ENCODE assay signal across 8 cellular contexts in genomic region chr4:110211007-110211769, GRCh38. TPM values are rescaled to one million over a fixed set of nuclear protein-coding genes. Genes with fewer than 3 reads are reported as not detected.
DNase-seq lines count a peak whose midpoint lies in the region; ATAC-seq, FAIRE-seq and TF ChIP-seq lines count a peak whose summit lies in the region.

No MANE protein-coding gene starts in this region.

- H3K4me3 ChIP-seq in cardiac muscle cell = no peak overlapping the region
- H3K4me3 ChIP-seq in effector memory CD4-positive, alpha-beta T cell (ENCODE audit: insufficient read depth, low read depth, low read length, poor library complexity, severe bottlenecking) = no peak overlapping the region

- H3K9me3 ChIP-seq in cardiac muscle cell (ENCODE audit: low read depth) = no peaks in the 10 kb centered on the region
- no peaks in the 10 kb centered on the region for H3K9me3 ChIP-seq in effector memory CD4-positive, alpha-beta T cell (ENCODE audit: control insufficient read depth, low read length)

- peaks cover 0 to 4% of the 10 kb centered on the region in 2 donors for H3K4me1 Mint-ChIP-seq in natural killer cell treated with Interleukin-12 subunit alpha and Interleukin-12 subunit beta and Interleukin-15 and Interleukin-18, amount 100 ng/mL, for 72 hours (ENCODE audit: low read depth in 2 of 2)

- H3K27ac Mint-ChIP-seq in natural killer cell treated with Interleukin-12 subunit alpha and Interleukin-12 subunit beta and Interleukin-15 and Interleukin-18, amount 100 ng/mL, for 72 hours = no peak overlapping the region

- peak; percentile 91 for TF ChIP-seq CTCF in cardiac muscle cell (IDR thresholded peaks at IDR 0.05; ENCODE audit: low read depth, low read length)

- no peaks in the 10 kb centered on the region for H3K9me3 Mint-ChIP-seq in natural killer cell treated with Interleukin-12 subunit alpha and Interleukin-12 subunit beta and Interleukin-15 and Interleukin-18, amount 100 ng/mL, for 72 hours

- H3K27me3 Mint-ChIP-seq in natural killer cell treated with Interleukin-12 subunit alpha and Interleukin-12 subunit beta and Interleukin-15 and Interleukin-18, amount 100 ng/mL, for 72 hours = no peaks in the 10 kb centered on the region

- no peaks in the 10 kb centered on the region for H3K27me3 ChIP-seq in cardiac muscle cell
- H3K27me3 ChIP-seq in effector memory CD4-positive, alpha-beta T cell (replicated peaks; ENCODE audit: control insufficient read depth, insufficient read depth, low read length, poor library complexity, severe bottlenecking) = no peaks in the 10 kb centered on the region

- intact Hi-C loops in cardiac septum (cut with DNase I) = no loop called here

- ATAC-seq in GM21526 (IDR thresholded peaks at IDR 0.05; ENCODE audit: low FRiP score, unreplicated experiment) = peak; percentile 79
- ATAC-seq in natural killer cell treated with Interleukin-12 subunit alpha and Interleukin-12 subunit beta and Interleukin-15 and Interleukin-18, amount 100 ng/mL, for 72 hours = peak; percentile 52 to 69

- H3K4me3 Mint-ChIP-seq in natural killer cell treated with Interleukin-12 subunit alpha and Interleukin-12 subunit beta and Interleukin-15 and Interleukin-18, amount 100 ng/mL, for 72 hours = no peak overlapping the region

- DNase-seq in cardiac muscle cell (ENCODE audit: low read depth in 1 of 2, low spot score in 1 of 2) (peak; percentile 40 to 69), cardiac septum (ENCODE audit: low spot score) (no peak), HT-29 (ENCODE audit: low spot score) (peak; percentile 50), T-helper 9 cell (peak; percentile 4)
- no peak for DNase-seq in natural killer cell treated with Interleukin-12 subunit alpha and Interleukin-12 subunit beta and Interleukin-15 and Interleukin-18, amount 100 ng/mL, for 72 hours (ENCODE audit: low spot score)
- DNase-seq in effector memory CD4-positive, alpha-beta T cell = no peak

- no peak overlapping the region for H3K27ac ChIP-seq in cardiac muscle cell
- H3K27ac ChIP-seq in effector memory CD4-positive, alpha-beta T cell (ENCODE audit: insufficient read depth, low read length, poor library complexity, severe bottlenecking) = no peak overlapping the region

- H3K36me3 ChIP-seq in cardiac muscle cell = no peaks in the 10 kb centered on the region
- no peaks in the 10 kb centered on the region for H3K36me3 ChIP-seq in effector memory CD4-positive, alpha-beta T cell (ENCODE audit: control insufficient read depth, insufficient read depth, low read length)

- no peaks in the 10 kb centered on the region for H3K4me1 ChIP-seq in cardiac muscle cell (ENCODE audit: low read depth)
- no peaks in the 10 kb centered on the region for H3K4me1 ChIP-seq in effector memory CD4-positive, alpha-beta T cell (ENCODE audit: control insufficient read depth, insufficient read depth, low read length, poor library complexity, severe bottlenecking)

- no peaks in the 10 kb centered on the region for H3K36me3 Mint-ChIP-seq in natural killer cell treated with Interleukin-12 subunit alpha and Interleukin-12 subunit beta and Interleukin-15 and Interleukin-18, amount 100 ng/mL, for 72 hours

- peak; percentile 84 for FAIRE-seq in endometrium (lab: Jason Lieb, UNC)

RNA-seq across cellular contexts. Expression of gene ELOVL6, which starts 12.8 kb away (rescaled TPM):
- total RNA-seq in cardiac muscle cell = 32.3 and 32.4 TPM in 2 replicates
- polyA plus RNA-seq in cardiac muscle cell = 47.0 and 50.1 TPM in 2 replicates
- total RNA-seq in cardiac septum = 2.4 TPM
- total RNA-seq in HT-29 (2014; rRNA removed; shearing (Covaris generic)) = 8.1 and 8.8 TPM in 2 replicates
- 10 to 100 TPM; 20.2 to 26.5 TPM for total RNA-seq in natural killer cell treated with Interleukin-12 subunit alpha and Interleukin-12 subunit beta and Interleukin-15 and Interleukin-18, amount 100 ng/mL, for 72 hours

Comparison
In these comparisons a context has a peak if more than half of its experiments do, and no peak if none do; other contexts are left out.
1. DNase-seq: peak in cardiac muscle cell (2 of 2), HT-29 (single experiment) and T-helper 9 cell (single experiment); none in cardiac septum (single experiment), natural killer cell treated with Interleukin-12 subunit alpha and Interleukin-12 subunit beta and Interleukin-15 and Interleukin-18, amount 100 ng/mL, for 72 hours (single experiment) and effector memory CD4-positive, alpha-beta T cell (0 of 3).